Comparison of ENCODE assay signal across 13 cellular contexts in genomic region chr18:43129946-43130523, GRCh38. TPM values are rescaled to one million over a fixed set of nuclear protein-coding genes. Genes with fewer than 3 reads are reported as not detected.
DNase-seq lines count a peak whose midpoint lies in the region; ATAC-seq, FAIRE-seq and TF ChIP-seq lines count a peak whose summit lies in the region.
"Had no signal": no experiment of that assay in that cellular context is flagged by ENCODE, and none has a peak within 500 bp of the region (broad histone marks: within the 10 kb centered on the region; RNA-seq: fewer than 3 reads in every experiment).

No MANE protein-coding gene starts in this region.

- no peaks in the 10 kb centered on the region for H3K27me3 ChIP-seq in right atrium auricular region
- H3K27me3 ChIP-seq in SK-N-SH (ENCODE audit: insufficient read depth) = no peaks in the 10 kb centered on the region
- H3K27me3 ChIP-seq in HepG2 (ENCODE audit: control insufficient read depth in 1 of 2, insufficient read depth in 2 of 2, low read length in 2 of 2) = no peaks in the 10 kb centered on the region; a peak in 1 of 5 replicates
- H3K27me3 ChIP-seq in vagina = no peaks in the 10 kb centered on the region
- no peaks in the 10 kb centered on the region for H3K27me3 ChIP-seq in foreskin keratinocyte

- TF ChIP-seq POLR2A in HepG2 (IDR thresholded peaks at IDR 0.05; ENCODE audit: insufficient read depth in 1 of 2, low read depth in 2 of 2, low read length in 2 of 2) (no peak), vagina (IDR thresholded peaks at IDR 0.05) (no peak)

- no TSS peak for BruUV-seq in HepG2 (replicated peaks; lab: Mats Ljungman, UMichigan)

- no peaks in the 10 kb centered on the region for H3F3A ChIP-seq in SK-N-SH (replicated peaks; ENCODE audit: insufficient read depth)

- FAIRE-seq in HepG2 (lab: Jason Lieb, UNC) = no peak

- no peaks in the 10 kb centered on the region for H3K9me2 ChIP-seq in SK-N-SH

- H3K4me2 ChIP-seq in SK-N-SH (peak overlapping the region; percentile 71), HepG2 (ENCODE audit: low read depth, low read length) (peak overlapping the region; percentile 74)

- in situ Hi-C loops in HepG2 (cut with HindIII; ENCODE audit: extremely low pct_ligation_motif_present, low pct_unique_long_range_greater_than_20kb) = no loop called here

- H3K79me2 ChIP-seq in SK-N-SH (ENCODE audit: insufficient read depth) (no peaks in the 10 kb centered on the region), HepG2 (ENCODE audit: insufficient read depth, low read length) (no peaks in the 10 kb centered on the region)

- intact Hi-C loops in cardiac septum (cut with DNase I) = no loop called here
- intact Hi-C loops in HepG2 (cut with micrococcal nuclease; ENCODE audit: unreplicated experiment) = no loop called here
- intact Hi-C loops in vagina (cut with DNase I) = no loop called here

- H3K9ac ChIP-seq in SK-N-SH (no peak overlapping the region), HepG2 (ENCODE audit: insufficient read depth, low read depth, low read length) (peak overlapping the region; percentile 19; the same call in 1 of the 2 replicates)

- H2AFZ ChIP-seq in SK-N-SH (ENCODE audit: low read depth) = peak overlapping the region; percentile 36
- H2AFZ ChIP-seq in HepG2 (ENCODE audit: low read length) = peak overlapping the region; percentile 68

- 31% methylated on average over 4 of the region's 5 CpGs for whole genome bisulfite sequencing in SK-N-SH (ENCODE audit: low lambda C conversion rate)
- WGBS in HepG2 (ENCODE audit: low lambda C conversion rate) = 1% methylated on average over 4 of the region's 5 CpGs

- no peaks in the 10 kb centered on the region for H3K4me1 ChIP-seq in right atrium auricular region
- H3K4me1 ChIP-seq in SK-N-SH (ENCODE audit: control insufficient read depth in 1 of 2, insufficient read depth in 2 of 2, low read depth in 1 of 2, low read length in 1 of 2) = peaks cover 0 to 3% of the 10 kb centered on the region in 2 experiments; a peak in 2 of 4 replicates
- H3K4me1 ChIP-seq in HepG2 (ENCODE audit: insufficient read depth, low read length) = no peaks in the 10 kb centered on the region
- no peaks in the 10 kb centered on the region for H3K4me1 ChIP-seq in vagina
- no peaks in the 10 kb centered on the region for H3K4me1 ChIP-seq in foreskin keratinocyte

- no peak for DNase-seq in right atrium auricular region (ENCODE audit: low spot score)
- no peak for DNase-seq in cardiac septum (ENCODE audit: low spot score)
- DNase-seq in SK-N-SH = peak; percentile 48
- no peak for DNase-seq in HepG2 (ENCODE audit: low spot score)
- no peak for DNase-seq in vagina (ENCODE audit: extremely low spot score in 2 of 2)
- no peak for DNase-seq in stimulated activated CD4-positive, alpha-beta T cell treated with anti-CD3 and anti-CD28 coated beads, Interleukin-2, amount 100 ng/mL, for 24 hours
- DNase-seq in foreskin keratinocyte = no peak
- DNase-seq: CD4-positive, alpha-beta memory T cell; left colon had no signal

- ATAC-seq in HepG2 = peak; percentile 78
- ATAC-seq in foreskin keratinocyte = no peak
- ATAC-seq in HG02763 (IDR thresholded peaks at IDR 0.05; ENCODE audit: unreplicated experiment) = no peak
- ATAC-seq: HCT116, left colon had no signal

- TF ChIP-seq RAD21 in SK-N-SH (IDR thresholded peaks at IDR 0.05; ENCODE audit: low read length) (no peak), HepG2 (CRISPR knock-in tag; IDR thresholded peaks at IDR 0.05) (no peak)

- POLR2A ChIA-PET in SK-N-SH (lab: Yijun Ruan, JAX) = no interaction called here
- POLR2A ChIA-PET in HepG2 (lab: Yijun Ruan, JAX) = no interaction called here

- H3K36me3 ChIP-seq in right atrium auricular region (no peaks in the 10 kb centered on the region), SK-N-SH (replicated peaks in 1 of 2; ENCODE audit: control insufficient read depth in 1 of 2, insufficient read depth in 2 of 2, low read length in 1 of 2) (no peaks in the 10 kb centered on the region), HepG2 (replicated peaks in 1 of 2; ENCODE audit: control insufficient read depth in 1 of 2, insufficient read depth in 2 of 2, low read length in 2 of 2) (no peaks in the 10 kb centered on the region), vagina (no peaks in the 10 kb centered on the region)

- H3K9me3 ChIP-seq in right atrium auricular region = no peaks in the 10 kb centered on the region
- H3K9me3 ChIP-seq in SK-N-SH = no peaks in the 10 kb centered on the region
- H3K9me3 ChIP-seq in HepG2 (ENCODE audit: low read length) = no peaks in the 10 kb centered on the region
- no peaks in the 10 kb centered on the region for H3K9me3 ChIP-seq in vagina

- TF ChIP-seq EP300 in SK-N-SH (IDR thresholded peaks at IDR 0.05; ENCODE audit: borderline replicate concordance in 1 of 2, low read depth in 1 of 2, low read length in 1 of 2) (0 out of 4 replicates have a peak, but pooled peaks of 1 of the 2 experiments have one; percentile 18), HepG2 (IDR thresholded peaks at IDR 0.05; ENCODE audit: low read depth in 2 of 2, low read length in 2 of 2) (no peak), HepG2 (CRISPR knock-in tag; IDR thresholded peaks at IDR 0.05; ENCODE audit: borderline replicate concordance) (no peak)

- H3K27ac ChIP-seq in right atrium auricular region (no peak overlapping the region), SK-N-SH (ENCODE audit: low read depth in 2 of 2, low read length in 1 of 2) (no peak overlapping the region; a peak in 1 of 4 replicates), HepG2 (ENCODE audit: extremely low read length, insufficient read depth, low read length) (no peak overlapping the region), vagina (no peak overlapping the region), foreskin keratinocyte (no peak overlapping the region)

- CTCF ChIA-PET in SK-N-SH (lab: Yijun Ruan, JAX) = no interaction called here
- CTCF ChIA-PET in HepG2 (lab: Yijun Ruan, JAX; ENCODE audit: low intra/inter-chr PET ratio, low total read pairs) = no interaction called here

- H3K4me3 ChIP-seq in right atrium auricular region (peak overlapping the region; percentile 16 to 17), SK-N-SH (ENCODE audit: low read depth in 2 of 2, low read length in 1 of 2) (peak overlapping the region; percentile 34 to 45), HepG2 (replicated peaks in 1 of 3; ENCODE audit: insufficient read depth in 1 of 3, low read depth in 2 of 3, low read length in 3 of 3) (peak overlapping the region; percentile 55 to 66 (median 64)), vagina (peak overlapping the region; percentile 25 to 40)

- H4K20me1 ChIP-seq in SK-N-SH (ENCODE audit: insufficient read depth) = no peaks in the 10 kb centered on the region
- no peaks in the 10 kb centered on the region for H4K20me1 ChIP-seq in HepG2 (ENCODE audit: insufficient read depth, low read length)

- TF ChIP-seq CTCF in right atrium auricular region (IDR thresholded peaks at IDR 0.05) = no peak
- TF ChIP-seq CTCF in SK-N-SH (IDR thresholded peaks at IDR 0.05) = no peak
- TF ChIP-seq CTCF in HepG2 (CRISPR knock-in tag; IDR thresholded peaks at IDR 0.05) = no peak
- TF ChIP-seq CTCF in vagina (IDR thresholded peaks at IDR 0.05) = no peak
- no peak for TF ChIP-seq CTCF in foreskin keratinocyte (conservative IDR thresholded peaks at IDR 0.05)

TF ChIP-seq in SK-N-SH, 30 proteins besides CTCF, POLR2A, EP300 and RAD21:
- TF ChIP-seq FOXM1 (IDR thresholded peaks at IDR 0.05; ENCODE audit: low read depth) (no peak), TCF12 (IDR thresholded peaks at IDR 0.05) (peak; percentile 37; the same call in 1 of the 2 replicates)

TF ChIP-seq in HepG2, 621 proteins besides CTCF, POLR2A, EP300 and RAD21 (continues in another document):
- no peak for TF ChIP-seq KAT8 (CRISPR knock-in tag; IDR thresholded peaks at IDR 0.05)

RNA-seq across cellular contexts. Expression of gene RIT2, which starts 14.6 kb away (rescaled TPM):
- total RNA-seq in right atrium auricular region (not detected), cardiac septum (not detected), HepG2 (2016; rRNA removed; fragmentation: Illumina TruSeq; extraction: Trizol) (not detected in 2 replicates), vagina (not detected), foreskin keratinocyte (not detected in 2 replicates)
- polyA plus RNA-seq in SK-N-SH (2012; rRNA removed) (0.06 TPM in 1 of 2 replicates, not detected in the other), HepG2 (2011; rRNA removed) (not detected in 2 replicates), foreskin keratinocyte (not detected in 2 replicates)
- 0.10 and 0.18 TPM in 2 replicates for polyA plus RNA-seq in SK-N-SH (2012; cell fraction: cytosol; rRNA removed)
- polyA plus RNA-seq in SK-N-SH (2012; cell fraction: nucleus; rRNA removed) = not detected in 2 replicates
- not detected in 2 replicates for total RNA-seq in HepG2 (2016; cell fraction: cytosol; rRNA removed; fragmentation: Illumina TruSeq; extraction: Trizol; ENCODE audit: low read depth)
- not detected in 2 replicates for total RNA-seq in HepG2 (2016; cell fraction: insoluble cytoplasmic fraction; rRNA removed; fragmentation: Illumina TruSeq; extraction: Trizol)
- not detected in 2 replicates for total RNA-seq in HepG2 (2016; cell fraction: membrane; rRNA removed; fragmentation: Illumina TruSeq; extraction: Trizol)
- not detected in 2 replicates for total RNA-seq in HepG2 (2016; cell fraction: nucleus; rRNA removed; fragmentation: Illumina TruSeq; extraction: Trizol)
- not detected in 2 replicates for polyA plus RNA-seq in HepG2 (2011; cell fraction: cytosol; rRNA removed)
- polyA plus RNA-seq in HepG2 (2011; cell fraction: nucleus; rRNA removed) = not detected in 2 replicates
- not detected in 2 replicates for polyA plus RNA-seq in HepG2 (2012)
- polyA plus RNA-seq in HepG2 (2016; cell fraction: cytosol; fragmentation: Illumina TruSeq; extraction: Trizol; ENCODE audit: low read depth) = not detected in 2 replicates
- not detected in 2 replicates for polyA plus RNA-seq in HepG2 (2016; cell fraction: insoluble cytoplasmic fraction; fragmentation: Illumina TruSeq; extraction: Trizol; ENCODE audit: low read depth)
- polyA plus RNA-seq in HepG2 (2016; cell fraction: membrane; fragmentation: Illumina TruSeq; extraction: Trizol; ENCODE audit: low read depth) = not detected in 2 replicates
- not detected in 2 replicates for polyA plus RNA-seq in HepG2 (2016; cell fraction: nucleus; fragmentation: Illumina TruSeq; extraction: Trizol; ENCODE audit: insufficient read depth, low read depth)
- polyA minus RNA-seq in HepG2 (2011; rRNA and poly(A)+ RNA removed; ENCODE audit: low replicate concordance) = not detected in 2 replicates
- not detected in 2 replicates for polyA minus RNA-seq in HepG2 (2011; cell fraction: cytosol; rRNA and poly(A)+ RNA removed)
- not detected in 2 replicates for polyA minus RNA-seq in HepG2 (2011; cell fraction: nucleus; rRNA and poly(A)+ RNA removed)
- total RNA-seq: activated T-helper 1 cell treated with anti-CD3 and anti-CD28 coated beads, Interleukin-12 subunit alpha, Interleukin-12 subunit beta, Interleukin-2, Interleukin-4 antibody, amounts not matched to agents 30 ng/mL and 10 ng/mL and 1 ng/mL, durations not matched to agents 14 hours and 24 hours and 36 hours; CD4-positive, alpha-beta memory T cell; left colon; ureter had no signal
- polyA plus RNA-seq: CD4-positive, alpha-beta memory T cell had no signal
